Comparison of ENCODE assay signal across 1 cellular context in the genomic region with DNA sequence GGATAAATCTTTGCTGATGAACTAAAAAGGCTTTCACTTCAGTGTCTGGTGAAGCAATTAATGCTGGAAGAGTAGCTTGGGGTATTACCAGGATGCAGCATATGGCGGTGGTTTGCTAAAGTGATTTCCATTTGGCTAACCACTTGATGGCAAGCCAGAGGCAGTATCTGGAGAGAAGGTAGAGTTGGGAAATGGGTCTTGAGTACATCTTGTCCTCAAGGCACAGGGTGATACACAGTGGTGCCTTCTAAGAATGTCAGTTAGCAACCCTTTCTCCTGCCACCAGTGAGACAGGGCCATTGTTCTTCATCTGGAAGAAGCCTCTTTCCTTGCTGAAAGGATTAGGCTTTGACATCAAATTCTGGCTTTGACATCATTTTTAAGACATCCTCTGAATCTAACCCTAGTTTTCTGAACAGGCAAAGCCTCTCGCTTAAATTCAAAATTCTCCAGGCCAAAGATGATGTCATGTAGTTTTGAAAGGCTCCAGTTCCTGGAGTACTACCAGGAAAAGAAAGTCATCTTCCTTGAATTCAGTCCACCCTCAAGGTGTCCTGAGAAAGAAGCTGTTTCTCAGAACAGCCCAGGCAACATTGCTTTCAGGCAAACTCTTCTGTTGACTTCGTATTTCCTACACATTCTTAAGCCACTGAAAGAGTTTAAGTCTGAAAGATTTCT.
TF ChIP-seq lines count a peak whose summit lies in the region.

No MANE protein-coding gene starts in this region.

TF ChIP-seq in K562, 482 proteins besides CTCF, POLR2A, EP300 and RAD21 (continued from another document):
- TF ChIP-seq ZFP36 (IDR thresholded peaks at IDR 0.05; ENCODE audit: low read depth, low read length, partially characterized antibody) = peak; percentile 19
- TF ChIP-seq, protein P1, sequence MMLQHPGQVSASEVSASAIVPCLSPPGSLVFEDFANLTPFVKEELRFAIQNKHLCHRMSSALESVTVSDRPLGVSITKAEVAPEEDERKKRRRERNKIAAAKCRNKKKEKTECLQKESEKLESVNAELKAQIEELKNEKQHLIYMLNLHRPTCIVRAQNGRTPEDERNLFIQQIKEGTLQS (IDR thresholded peaks at IDR 0.05) = peak; percentile 78
- TF ChIP-seq, protein P1 (CRISPR knock-in tag; conservative IDR thresholded peaks at IDR 0.05) = no peak
- peak; percentile 41; the same call in 1 of the 2 replicates for TF ChIP-seq STAT5A (IDR thresholded peaks at IDR 0.05; ENCODE audit: borderline replicate concordance, low read length)
